29 cellular contexts compared by ENCODE assay signal in the genomic region with DNA sequence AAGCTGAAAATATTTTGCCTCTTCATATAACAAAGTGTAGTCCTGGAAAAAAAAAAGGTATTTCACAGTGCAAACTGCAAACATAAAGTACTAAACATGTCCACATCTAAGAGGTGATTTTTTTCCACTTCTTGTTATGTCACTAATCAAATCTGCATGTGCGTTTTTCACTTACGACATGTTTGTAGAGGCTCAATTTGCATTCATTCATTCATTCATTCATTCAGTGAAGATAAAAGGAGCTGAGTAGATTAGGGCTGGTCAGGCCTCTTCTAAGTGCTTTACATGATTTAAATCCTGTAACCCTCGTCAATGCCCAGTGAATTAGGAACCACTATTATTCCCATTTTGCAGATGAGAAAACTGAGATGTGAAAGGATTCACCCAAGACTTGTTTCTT.
"Had no signal": no experiment of that assay in that cellular context is flagged by ENCODE, and none has a peak within 500 bp of the region (broad histone marks: within the 10 kb centered on the region; RNA-seq: fewer than 3 reads in every experiment).

No MANE protein-coding gene starts in this region.

- ATAC-seq: naive thymus-derived CD4-positive, alpha-beta T cell; stimulated activated memory B cell treated with anti-CD40 and anti-IgM and Interleukin-4, amounts not matched to agents 10 μg/mL and 1 μg/mL and 100 μg/mL, for 72 hours had no signal

- H3K36me3 Mint-ChIP-seq: activated naive CD4-positive, alpha-beta T cell treated with anti-CD3 and anti-CD28 coated beads, Interleukin-2, amount 10 ng/mL, durations not matched to agents 7 days and 5 days; stimulated activated memory B cell treated with anti-CD40 and anti-IgM and Interleukin-4, amounts not matched to agents 10 μg/mL and 1 μg/mL and 100 μg/mL, for 72 hours had no signal

- H3K27ac ChIP-seq: esophagus muscularis mucosa, ovary, tibial artery, upper lobe of right lung, VCaP had no signal

- H3K27me3 ChIP-seq: esophagus muscularis mucosa, ovary, suprapubic skin, tibial artery, upper lobe of right lung had no signal

- H3K4me1 Mint-ChIP-seq: activated naive CD4-positive, alpha-beta T cell treated with anti-CD3 and anti-CD28 coated beads, Interleukin-2, amount 10 ng/mL, durations not matched to agents 7 days and 5 days had no signal

- H3K36me3 ChIP-seq: ovary, upper lobe of right lung had no signal

- H3K27me3 Mint-ChIP-seq: activated naive CD4-positive, alpha-beta T cell treated with anti-CD3 and anti-CD28 coated beads, Interleukin-2, amount 10 ng/mL, durations not matched to agents 7 days and 5 days; naive thymus-derived CD4-positive, alpha-beta T cell; progenitor cell of endocrine pancreas; stimulated activated memory B cell treated with anti-CD40 and anti-IgM and Interleukin-4, amounts not matched to agents 10 μg/mL and 1 μg/mL and 100 μg/mL, for 72 hours had no signal

- H3K4me1 ChIP-seq: tibial artery had no signal

- DNase-seq: activated CD4-positive, alpha-beta T cell treated with anti-CD3 and anti-CD28 coated beads for 48 hours; activated CD4-positive, alpha-beta T cell treated with anti-CD3 and anti-CD28 coated beads, Interleukin-2, amount 50 U/mL, for 48 hours; activated CD8-positive, alpha-beta memory T cell treated with anti-CD3 and anti-CD28 coated beads for 24 hours; activated CD8-positive, alpha-beta memory T cell treated with anti-CD3 and anti-CD28 coated beads, Interleukin-2, amount 50 U/mL, for 4 hours; activated gamma-delta T cell; activated naive CD4-positive, alpha-beta T cell treated with anti-CD3 and anti-CD28 coated beads, Interleukin-2, amount 10 ng/mL, durations not matched to agents 7 days and 5 days; activated T-cell treated with anti-CD3 and anti-CD28 coated beads, Interleukin-2, amount 50 U/mL, for 1 hour; amniotic stem cell; central memory CD4-positive, alpha-beta T cell; endodermal cell; foreskin melanocyte; left ventricle myocardium superior; midbrain; naive thymus-derived CD4-positive, alpha-beta T cell; ovary; stimulated activated CD4-positive, alpha-beta T cell treated with anti-CD3 and anti-CD28 coated beads, Interleukin-4, amount 100 ng/mL, for 4 hours; stimulated activated CD8-positive, alpha-beta memory T cell treated with anti-CD3 and anti-CD28 coated beads, Interleukin-4, amount 100 ng/mL, for 48 hours; T-helper 9 cell; tibial artery; upper lobe of right lung had no signal

- H3K4me3 Mint-ChIP-seq: activated naive CD4-positive, alpha-beta T cell treated with anti-CD3 and anti-CD28 coated beads, Interleukin-2, amount 10 ng/mL, durations not matched to agents 7 days and 5 days; endodermal cell; naive thymus-derived CD4-positive, alpha-beta T cell; stimulated activated memory B cell treated with anti-CD40 and anti-IgM and Interleukin-4, amounts not matched to agents 10 μg/mL and 1 μg/mL and 100 μg/mL, for 72 hours; T-helper 1 cell treated with Interleukin-12 subunit alpha and Interleukin-12 subunit beta and Interleukin-4 antibody, amounts not matched to agents 30 μg/mL and 1 μg/mL, for 36 hours had no signal

- FAIRE-seq: islet of Langerhans, TTC549 had no signal

- H3K27ac Mint-ChIP-seq: activated naive CD4-positive, alpha-beta T cell treated with anti-CD3 and anti-CD28 coated beads, Interleukin-2, amount 10 ng/mL, durations not matched to agents 7 days and 5 days; endodermal cell; naive thymus-derived CD4-positive, alpha-beta T cell; progenitor cell of endocrine pancreas; stimulated activated memory B cell treated with anti-CD40 and anti-IgM and Interleukin-4, amounts not matched to agents 10 μg/mL and 1 μg/mL and 100 μg/mL, for 72 hours; T-helper 1 cell treated with Interleukin-12 subunit alpha and Interleukin-12 subunit beta and Interleukin-4 antibody, amounts not matched to agents 30 μg/mL and 1 μg/mL, for 36 hours had no signal

- H3K4me3 ChIP-seq: esophagus muscularis mucosa, ovary, skin epidermis, suprapubic skin, tibial artery, upper lobe of right lung had no signal

- H3K9me3 ChIP-seq: esophagus muscularis mucosa, ovary, suprapubic skin, tibial artery, upper lobe of right lung had no signal

- H3K9me3 Mint-ChIP-seq: activated naive CD4-positive, alpha-beta T cell treated with anti-CD3 and anti-CD28 coated beads, Interleukin-2, amount 10 ng/mL, durations not matched to agents 7 days and 5 days; endodermal cell; naive thymus-derived CD4-positive, alpha-beta T cell; stimulated activated memory B cell treated with anti-CD40 and anti-IgM and Interleukin-4, amounts not matched to agents 10 μg/mL and 1 μg/mL and 100 μg/mL, for 72 hours; T-helper 1 cell treated with Interleukin-12 subunit alpha and Interleukin-12 subunit beta and Interleukin-4 antibody, amounts not matched to agents 30 μg/mL and 1 μg/mL, for 36 hours had no signal
